In genomic region chr14:77862154-77862783, GRCh38 we compare ENCODE assay signal across 8 cellular contexts.
A peak's percentile ranks its signal among the peaks of the same experiment; 100 is the strongest.
DNase-seq lines count a peak whose midpoint lies in the region; ATAC-seq and TF ChIP-seq lines count a peak whose summit lies in the region.

No MANE protein-coding gene starts in this region.

- ATAC-seq in GM19025 (IDR thresholded peaks at IDR 0.05; ENCODE audit: low read depth, unreplicated experiment): peak; percentile 43
- peak; percentile 64 to 77 (median 74) for ATAC-seq in heart left ventricle

- no peaks in the 10 kb centered on the region for H3K27me3 ChIP-seq in BLaER1
- H3K27me3 ChIP-seq in HL-60 (ENCODE audit: insufficient read depth, poor library complexity, severe bottlenecking): no peaks in the 10 kb centered on the region
- no peaks in the 10 kb centered on the region for H3K27me3 ChIP-seq in SK-N-SH (ENCODE audit: insufficient read depth)
- H3K27me3 ChIP-seq in heart left ventricle: no peaks in the 10 kb centered on the region
- H3K27me3 ChIP-seq in prostate gland (replicated peaks; ENCODE audit: insufficient read depth): no peaks in the 10 kb centered on the region
- no peaks in the 10 kb centered on the region for H3K27me3 ChIP-seq in uterus

- TF ChIP-seq POLR2A in heart left ventricle (IDR thresholded peaks at IDR 0.05) (no peak), prostate gland (IDR thresholded peaks at IDR 0.05) (no peak), uterus (IDR thresholded peaks at IDR 0.05) (no peak)

- WGBS in SK-N-SH (ENCODE audit: low lambda C conversion rate): 57% methylated on average over 9 of the region's 11 CpGs
- WGBS in heart left ventricle, 4 donors: 57 to 63% (median 62%) methylated on average over 9 to 11 of the region's 11 CpGs
- 65% methylated on average over 11 of the region's 11 CpGs for WGBS in prostate gland

- H3K4me3 ChIP-seq in BLaER1: no peak overlapping the region
- no peak overlapping the region for H3K4me3 ChIP-seq in HL-60 (replicated peaks; ENCODE audit: insufficient read depth, low read length)
- H3K4me3 ChIP-seq in SK-N-SH (ENCODE audit: low read depth in 2 of 2, low read length in 1 of 2): peak overlapping the region in 1 of 2 experiments; percentile 40; a peak in 1 of 4 replicates
- H3K4me3 ChIP-seq in heart left ventricle: no peak overlapping the region
- H3K4me3 ChIP-seq in prostate gland: no peak overlapping the region
- no peak overlapping the region for H3K4me3 ChIP-seq in uterus

- intact Hi-C loops in heart left ventricle (cut with DNase I): loop anchor here (2.0 to 10.0 kb wide), 10 partner anchors 103 to 735 kb away; no protein-coding TSS in a partner anchor
- intact Hi-C loops in prostate gland (cut with DNase I): loop anchor here (5.0 to 10.0 kb wide), 2 partner anchors 705 to 973 kb away; no protein-coding TSS in a partner anchor
- intact Hi-C loops in uterus (cut with DNase I; ENCODE audit: low total_unique reads): no loop called here

- TF ChIP-seq CTCF in HL-60 (IDR thresholded peaks at IDR 0.05; ENCODE audit: insufficient read depth, low read length) (peak; percentile 64), SK-N-SH (IDR thresholded peaks at IDR 0.05) (peak; percentile 98), heart left ventricle (IDR thresholded peaks at IDR 0.05) (peak; percentile 93 to 98 (median 96)), prostate gland (IDR thresholded peaks at IDR 0.05) (peak; percentile 75 to 87 (median 86)), uterus (IDR thresholded peaks at IDR 0.05) (peak; percentile 62 to 84 (median 67))

- H3K4me1 ChIP-seq in BLaER1 (peaks cover 24% of the 10 kb centered on the region), SK-N-SH (ENCODE audit: control insufficient read depth in 1 of 2, insufficient read depth in 2 of 2, low read depth in 1 of 2, low read length in 1 of 2) (no peaks in the 10 kb centered on the region; a peak in 1 of 4 replicates), heart left ventricle (peaks cover 0 to 15% (median 0%) of the 10 kb centered on the region in 12 donors), prostate gland (replicated peaks) (no peaks in the 10 kb centered on the region), uterus (no peaks in the 10 kb centered on the region)

- TF ChIP-seq EP300 in SK-N-SH (IDR thresholded peaks at IDR 0.05; ENCODE audit: borderline replicate concordance in 1 of 2, low read depth in 1 of 2, low read length in 1 of 2): no peak

- no peaks in the 10 kb centered on the region for H3F3A ChIP-seq in SK-N-SH (replicated peaks; ENCODE audit: insufficient read depth)

- POLR2A ChIA-PET in SK-N-SH (lab: Yijun Ruan, JAX): no interaction called here

- DNase-seq in HL-60 (ENCODE audit: low read depth in 1 of 2, low spot score in 1 of 2) (peak in 1 of 2 experiments; percentile 30), SK-N-SH (peak; percentile 84), heart left ventricle (peak; percentile 65 to 89 (median 72)), prostate gland (ENCODE audit: low spot score) (peak; percentile 43), uterus (peak; percentile 46 to 56)
- peak; percentile 52 for DNase-seq in activated naive CD8-positive, alpha-beta T cell treated with anti-CD3 and anti-CD28 coated beads, Interleukin-2, amount 50 U/mL, for 16 hours (ENCODE audit: low read depth, low spot score)

- H4K20me1 ChIP-seq in BLaER1: no peaks in the 10 kb centered on the region
- no peaks in the 10 kb centered on the region for H4K20me1 ChIP-seq in SK-N-SH (ENCODE audit: insufficient read depth)

- H3K4me2 ChIP-seq in BLaER1 (peak overlapping the region; percentile 75), SK-N-SH (no peak overlapping the region)

- TF ChIP-seq RAD21 in SK-N-SH (IDR thresholded peaks at IDR 0.05; ENCODE audit: low read length): peak; percentile 90

- no peaks in the 10 kb centered on the region for H3K79me2 ChIP-seq in SK-N-SH (ENCODE audit: insufficient read depth)

- H3K9ac ChIP-seq in BLaER1: no peak overlapping the region
- no peak overlapping the region for H3K9ac ChIP-seq in SK-N-SH

- H3K36me3 ChIP-seq in BLaER1 (peaks cover 4% of the 10 kb centered on the region; the same call in 1 of the 2 replicates), SK-N-SH (replicated peaks in 1 of 2; ENCODE audit: control insufficient read depth in 1 of 2, insufficient read depth in 2 of 2, low read length in 1 of 2) (no peaks in the 10 kb centered on the region), heart left ventricle (peaks cover 0 to 10% (median 0%) of the 10 kb centered on the region in 9 donors), prostate gland (no peaks in the 10 kb centered on the region), uterus (no peaks in the 10 kb centered on the region)

- H3K9me2 ChIP-seq in SK-N-SH: no peaks in the 10 kb centered on the region

- no peak overlapping the region for H2AFZ ChIP-seq in SK-N-SH (ENCODE audit: low read depth)

- H3K27ac ChIP-seq in BLaER1 (no peak overlapping the region; the same call in 1 of the 2 replicates), HL-60 (replicated peaks) (no peak overlapping the region), SK-N-SH (ENCODE audit: low read depth in 2 of 2, low read length in 1 of 2) (no peak overlapping the region), heart left ventricle (no peak overlapping the region), prostate gland (no peak overlapping the region), uterus (no peak overlapping the region)

- H3K9me3 ChIP-seq in BLaER1 (peaks cover 20% of the 10 kb centered on the region), SK-N-SH (no peaks in the 10 kb centered on the region), heart left ventricle (peaks cover 0 to 11% (median 0%) of the 10 kb centered on the region in 12 donors), prostate gland (no peaks in the 10 kb centered on the region), uterus (peaks cover 0 to 5% of the 10 kb centered on the region in 2 donors)

- CTCF ChIA-PET in SK-N-SH (lab: Yijun Ruan, JAX): interaction anchor here (0.6 to 5.4 kb wide), 48 partner anchors 8 to 760 kb away, joined by 3 to 62 read pairs (median 4); partner anchors contain the start of gene ADCK1

TF ChIP-seq in SK-N-SH, 30 proteins besides CTCF, POLR2A, EP300 and RAD21:
- TF ChIP-seq SMC3 (IDR thresholded peaks at IDR 0.05; ENCODE audit: low read depth, low read length) (peak; percentile 91), JUND (IDR thresholded peaks at IDR 0.05) (no peak), MEF2A (IDR thresholded peaks at IDR 0.05; ENCODE audit: borderline replicate concordance, low read depth) (no peak)
